Comparison of ENCODE assay signal across 8 cellular contexts in genomic region chr14:91060472-91061308, GRCh38. TPM values are rescaled to one million over a fixed set of nuclear protein-coding genes. Genes with fewer than 3 reads are reported as not detected.
DNase-seq lines count a peak whose midpoint lies in the region; ATAC-seq and TF ChIP-seq lines count a peak whose summit lies in the region.

Gene RPS6KA5, minus strand, starts transcription at chr14:91060641. Its CDS starts 207 bp downstream, at chr14:91060434.

- H4K20me1 ChIP-seq in SU-DHL-6 (ENCODE audit: low read depth, low read length): no peaks in the 10 kb centered on the region

- H3K27ac ChIP-seq in SU-DHL-6 (ENCODE audit: low read depth, low read length) (peak within 1 kb of the TSS; percentile 79), thyroid gland (peak within 1 kb of the TSS; percentile 90 to 97 (median 95))

- no peaks in the 10 kb centered on the region for H3K27me3 Mint-ChIP-seq in activated naive CD8-positive, alpha-beta T cell treated with anti-CD3 and anti-CD28 coated beads, Interleukin-2, amount 10 ng/mL, durations not matched to agents 7 days and 5 days
- H3K27me3 Mint-ChIP-seq in osteocyte (ENCODE audit: unreplicated experiment): peaks cover 2% of the 10 kb centered on the region

- H3K36me3 Mint-ChIP-seq in activated naive CD8-positive, alpha-beta T cell treated with anti-CD3 and anti-CD28 coated beads, Interleukin-2, amount 10 ng/mL, durations not matched to agents 7 days and 5 days: peaks cover 40% of the 10 kb centered on the region
- no peaks in the 10 kb centered on the region for H3K36me3 Mint-ChIP-seq in osteocyte (ENCODE audit: unreplicated experiment)

- peak; percentile 100 for DNase-seq in NCI-H128 (lab: John Stamatoyannopoulos, UW; ENCODE audit: unreplicated experiment)
- DNase-seq in activated naive CD8-positive, alpha-beta T cell treated with anti-CD3 and anti-CD28 coated beads, Interleukin-2, amount 10 ng/mL, durations not matched to agents 7 days and 5 days: peak; percentile 98
- DNase-seq in head of caudate nucleus: peak; percentile 99 to 100 (median 100)
- DNase-seq in osteocyte (ENCODE audit: extremely low spot score, unreplicated experiment): peak; percentile 100
- peak; percentile 100 for DNase-seq in thyroid gland

- H3K9me3 Mint-ChIP-seq in activated naive CD8-positive, alpha-beta T cell treated with anti-CD3 and anti-CD28 coated beads, Interleukin-2, amount 10 ng/mL, durations not matched to agents 7 days and 5 days: no peaks in the 10 kb centered on the region
- H3K9me3 Mint-ChIP-seq in osteocyte (ENCODE audit: unreplicated experiment): no peaks in the 10 kb centered on the region

- H3K27me3 ChIP-seq in SU-DHL-6 (ENCODE audit: low read length): no peaks in the 10 kb centered on the region
- no peaks in the 10 kb centered on the region for H3K27me3 ChIP-seq in thyroid gland

- no peaks in the 10 kb centered on the region for H3K36me3 ChIP-seq in SU-DHL-6 (ENCODE audit: low read length)
- no peaks in the 10 kb centered on the region for H3K36me3 ChIP-seq in thyroid gland

- intact Hi-C loops in head of caudate nucleus (cut with DNase I) (loop anchor here (2.0 to 10.0 kb wide), 3 partner anchors 57 to 156 kb away; no protein-coding TSS in a partner anchor), thyroid gland (cut with DNase I) (no loop called here)

- H3K4me1 ChIP-seq in thyroid gland: peaks cover 6 to 21% of the 10 kb centered on the region in 2 donors

- H2AFZ ChIP-seq in SU-DHL-6 (ENCODE audit: low read depth, low read length, severe bottlenecking): peak within 1 kb of the TSS; percentile 85

- H3K9me3 ChIP-seq in SU-DHL-6 (ENCODE audit: insufficient read depth, low read length) (no peaks in the 10 kb centered on the region), thyroid gland (no peaks in the 10 kb centered on the region)

- peak; percentile 85 for ATAC-seq in HG02678 (IDR thresholded peaks at IDR 0.05; ENCODE audit: unreplicated experiment)
- ATAC-seq in activated naive CD8-positive, alpha-beta T cell treated with anti-CD3 and anti-CD28 coated beads, Interleukin-2, amount 10 ng/mL, durations not matched to agents 7 days and 5 days (ENCODE audit: low read depth): peak; percentile 85

- TF ChIP-seq CTCF in SU-DHL-6 (IDR thresholded peaks at IDR 0.05; ENCODE audit: insufficient read depth, low read length, poor library complexity, severe bottlenecking) (no peak), osteocyte (IDR thresholded peaks at IDR 0.05) (no peak), thyroid gland (IDR thresholded peaks at IDR 0.05) (no peak)

- peaks cover 53% of the 10 kb centered on the region for H3K4me1 Mint-ChIP-seq in activated naive CD8-positive, alpha-beta T cell treated with anti-CD3 and anti-CD28 coated beads, Interleukin-2, amount 10 ng/mL, durations not matched to agents 7 days and 5 days
- H3K4me1 Mint-ChIP-seq in osteocyte (ENCODE audit: unreplicated experiment): peaks cover 4% of the 10 kb centered on the region

- 1 to 2% methylated on average over 30 of the region's 69 CpGs for WGBS in thyroid gland, 2 donors

- H3K9me2 ChIP-seq in SU-DHL-6 (replicated peaks; ENCODE audit: insufficient read depth, low read length): no peaks in the 10 kb centered on the region

- H3K27ac Mint-ChIP-seq in activated naive CD8-positive, alpha-beta T cell treated with anti-CD3 and anti-CD28 coated beads, Interleukin-2, amount 10 ng/mL, durations not matched to agents 7 days and 5 days: peak within 1 kb of the TSS; percentile 72
- no peak within 1 kb of the TSS for H3K27ac Mint-ChIP-seq in osteocyte (ENCODE audit: unreplicated experiment)

- peaks cover 4% of the 10 kb centered on the region; the same call in 1 of the 2 replicates for H3F3A ChIP-seq in SU-DHL-6 (ENCODE audit: insufficient read depth)

- peak within 1 kb of the TSS; percentile 94 for H3K4me3 ChIP-seq in SU-DHL-6 (ENCODE audit: insufficient read depth, low read length, poor library complexity, severe bottlenecking)
- peak within 1 kb of the TSS; percentile 72 to 87 (median 73) for H3K4me3 ChIP-seq in thyroid gland (replicated peaks in 1 of 3)

- POLR2A ChIA-PET in activated naive CD8-positive, alpha-beta T cell treated with anti-CD3 and anti-CD28 coated beads, Interleukin-2, amount 10 ng/mL, durations not matched to agents 7 days and 5 days (lab: Charles Lee): interaction anchor here (0.6 to 5.4 kb wide), 21 partner anchors 9 to 677 kb away, joined by 3 to 37 read pairs (median 4); partner anchors contain the start of gene GPR68

- peak within 1 kb of the TSS; percentile 94 for H3K4me2 ChIP-seq in SU-DHL-6 (ENCODE audit: low read depth, low read length, poor library complexity, severe bottlenecking)

- TF ChIP-seq POLR2A in GM10847 (IDR thresholded peaks at IDR 0.05; ENCODE audit: extremely low read depth, insufficient read length): peak; percentile 21
- TF ChIP-seq POLR2A in thyroid gland (IDR thresholded peaks at IDR 0.05): peak in 1 of 2 donors; percentile 90

- peak within 1 kb of the TSS; percentile 90 for H3K4me3 Mint-ChIP-seq in activated naive CD8-positive, alpha-beta T cell treated with anti-CD3 and anti-CD28 coated beads, Interleukin-2, amount 10 ng/mL, durations not matched to agents 7 days and 5 days
- peak within 1 kb of the TSS; percentile 68 for H3K4me3 Mint-ChIP-seq in osteocyte (ENCODE audit: unreplicated experiment)

- peak within 1 kb of the TSS; percentile 80 for H3K9ac ChIP-seq in SU-DHL-6 (ENCODE audit: low read length)

- peaks cover 13% of the 10 kb centered on the region; the same call in 1 of the 2 replicates for H3K79me2 ChIP-seq in SU-DHL-6 (ENCODE audit: insufficient read depth, low read length)

RNA-seq across cellular contexts. Expression of gene RPS6KA5, which starts in this region (rescaled TPM):
- 10 to 100 TPM; 45.3 to 48.1 TPM for total RNA-seq in activated naive CD8-positive, alpha-beta T cell treated with anti-CD3 and anti-CD28 coated beads, Interleukin-2, amount 10 ng/mL, durations not matched to agents 7 days and 5 days
- total RNA-seq in osteocyte (2.6 and 3.4 TPM in 2 replicates), thyroid gland (10 to 100 TPM in 1 of 4 donors, 1 to 10 TPM in 3; 6.4 to 17.4 (median 8.9) TPM)

Comparison
In these comparisons a context has a peak if more than half of its experiments do, and no peak if none do; other contexts are left out.
1. Peak in every context shown above with its lines: DNase-seq, ATAC-seq, H3K4me3 ChIP-seq and H3K27ac ChIP-seq.